In genomic region chr1:196380311-196380710, GRCh38 we compare ENCODE assay signal across 22 cellular contexts.
A peak's percentile ranks its signal among the peaks of the same experiment; 100 is the strongest.
DNase-seq lines count a peak whose midpoint lies in the region; ATAC-seq and TF ChIP-seq lines count a peak whose summit lies in the region.
"Had no signal": no experiment of that assay in that cellular context is flagged by ENCODE, and none has a peak within 500 bp of the region (broad histone marks: within the 10 kb centered on the region; RNA-seq: fewer than 3 reads in every experiment).

No MANE protein-coding gene starts in this region.

- H3K36me3 ChIP-seq in HUES6 (ENCODE audit: control insufficient read depth, insufficient read depth, low read length) (no peaks in the 10 kb centered on the region), left lung (no peaks in the 10 kb centered on the region)
- H3K36me3 ChIP-seq: gastrocnemius medialis, right lobe of liver had no signal

- no peak overlapping the region for H3K9ac ChIP-seq in HUES6 (ENCODE audit: low read length)

- no peaks in the 10 kb centered on the region for H3K4me1 ChIP-seq in HUES6 (ENCODE audit: control insufficient read depth, insufficient read depth, low read length)
- H3K4me1 ChIP-seq in left lung: peaks cover 0 to 6% of the 10 kb centered on the region in 2 donors
- H3K4me1 ChIP-seq: right lobe of liver had no signal

- intact Hi-C loops in left lung (cut with DNase I): no loop called here

- no peak overlapping the region for H3K4me3 ChIP-seq in HUES6 (ENCODE audit: low read depth, low read length)
- no peak overlapping the region for H3K4me3 ChIP-seq in left lung
- H3K4me3 ChIP-seq: gastrocnemius medialis, right lobe of liver had no signal

- no peaks in the 10 kb centered on the region for H3K27me3 ChIP-seq in HUES6 (ENCODE audit: control insufficient read depth, insufficient read depth, low read length)
- H3K27me3 ChIP-seq in left lung: no peaks in the 10 kb centered on the region
- H3K27me3 ChIP-seq: gastrocnemius medialis, right lobe of liver had no signal

- ATAC-seq in left lung (peak; percentile 79), GM21528 (IDR thresholded peaks at IDR 0.05; ENCODE audit: low FRiP score, unreplicated experiment) (no peak), HG03378 (IDR thresholded peaks at IDR 0.05; ENCODE audit: unreplicated experiment) (no peak)
- ATAC-seq: gastrocnemius medialis; naive thymus-derived CD8-positive, alpha-beta T cell; T-cell had no signal

- no peaks in the 10 kb centered on the region for H3K9me3 ChIP-seq in HUES6 (ENCODE audit: control insufficient read depth, insufficient read depth, low read depth, low read length)
- H3K9me3 ChIP-seq in left lung: no peaks in the 10 kb centered on the region
- H3K9me3 ChIP-seq: gastrocnemius medialis, right lobe of liver had no signal

- H3K27ac ChIP-seq in HUES6 (ENCODE audit: low read depth, low read length) (0 out of 2 replicates have a peak overlapping the region, but pooled peaks have one; percentile 47), left lung (no peak overlapping the region)
- H3K27ac ChIP-seq: gastrocnemius medialis, right lobe of liver had no signal

- DNase-seq in NCI-H2029 (lab: John Stamatoyannopoulos, UW) (peak; percentile 55), astrocyte of the hippocampus (ENCODE audit: low read depth, low spot score) (peak; percentile 24), left lung (no peak), EL (no peak), pons (ENCODE audit: low spot score) (no peak)
- DNase-seq: activated CD4-positive, alpha-beta T cell treated with anti-CD3 and anti-CD28 coated beads, Interleukin-2, amount 10 ng/mL, durations not matched to agents 7 days and 5 days; activated CD8-positive, alpha-beta memory T cell treated with anti-CD3 and anti-CD28 coated beads, Interleukin-2, amount 50 U/mL, for 4 hours; activated naive CD8-positive, alpha-beta T cell treated with anti-CD3 and anti-CD28 coated beads, Interleukin-2, amount 10 ng/mL, durations not matched to agents 7 days and 5 days; CD8-positive, alpha-beta memory T cell; gastrocnemius medialis; KBM-7; kidney glomerular epithelial cell; naive thymus-derived CD8-positive, alpha-beta T cell; NCI-H524 treated with DMSO at 0.1 percent for 48 hours; right lobe of liver; SHP77 treated with DMSO at 0.1 percent for 48 hours; stimulated activated CD4-positive, alpha-beta T cell treated with anti-CD3 and anti-CD28 coated beads, Interleukin-15, amount 100 ng/mL, for 24 hours; substantia nigra; T-cell had no signal

- TF ChIP-seq CTCF in left lung (IDR thresholded peaks at IDR 0.05): no peak

Comparison
In these comparisons a context has a peak if more than half of its experiments do, and no peak if none do; other contexts are left out.
1. DNase-seq: peak in NCI-H2029 (single experiment) and astrocyte of the hippocampus (single experiment); none in left lung (0 of 2), EL (single experiment) and pons (single experiment).